In the genomic region with DNA sequence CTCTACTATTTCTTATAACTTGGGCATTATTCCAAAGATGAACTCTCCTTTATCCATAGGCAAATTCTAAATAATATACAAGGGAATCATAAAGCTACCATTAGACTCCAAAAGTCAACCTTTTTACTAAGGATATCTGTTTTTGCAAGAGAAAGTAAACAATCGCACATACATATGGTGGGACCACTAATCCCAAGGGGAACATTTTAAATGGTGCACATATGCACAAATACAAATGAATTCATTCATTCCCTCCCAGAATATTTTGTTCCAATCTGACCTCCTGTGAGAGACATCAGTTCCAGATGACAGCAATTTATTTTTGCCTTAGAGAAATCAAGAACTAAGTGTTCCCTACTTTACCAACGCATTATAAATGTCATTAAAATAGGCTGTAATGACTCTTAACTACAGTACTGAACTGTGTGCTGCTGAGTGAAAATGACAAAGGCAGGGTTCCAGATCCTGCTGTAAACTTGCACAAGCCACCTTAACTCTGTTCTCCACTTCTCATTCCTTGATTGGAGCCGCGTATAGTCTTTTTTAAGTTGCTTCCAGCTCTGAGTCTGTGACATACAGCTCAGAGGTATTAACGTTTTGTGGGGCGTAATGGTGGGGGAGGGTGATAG, we compare ENCODE assay signal across 8 cellular contexts. TPM values are rescaled to one million over a fixed set of nuclear protein-coding genes. Genes with fewer than 3 reads are reported as not detected.
DNase-seq lines count a peak whose midpoint lies in the region; ATAC-seq and TF ChIP-seq lines count a peak whose summit lies in the region.

No MANE protein-coding gene starts in this region.

- DNase-seq in PC-3 = no peak
- DNase-seq in epithelial cell of proximal tubule (ENCODE audit: low read depth) = no peak
- DNase-seq in osteocyte (ENCODE audit: extremely low spot score, unreplicated experiment) = no peak
- DNase-seq in islet precursor cell = no peak

- ATAC-seq in PC-3 (no peak), GM21825 (IDR thresholded peaks at IDR 0.05; ENCODE audit: unreplicated experiment) (no peak), HG02973 (IDR thresholded peaks at IDR 0.05; ENCODE audit: unreplicated experiment) (no peak), HG02610 (IDR thresholded peaks at IDR 0.05; ENCODE audit: unreplicated experiment) (no peak)

- peak overlapping the region; percentile 100 for H3K9ac ChIP-seq in PC-3 (ENCODE audit: low read length)

- BruUV-seq in PC-3 (replicated peaks; lab: Mats Ljungman, UMichigan) = no TSS peak

- H4K20me1 ChIP-seq in DOHH2 (ENCODE audit: control insufficient read depth, insufficient read depth, low read depth, low read length) (peaks cover 44% of the 10 kb centered on the region), PC-3 (ENCODE audit: low read length) (peaks cover 57% of the 10 kb centered on the region)

- H3K27ac ChIP-seq in DOHH2 (ENCODE audit: low read depth, low read length) (peak overlapping the region; percentile 68; the same call in 1 of the 2 replicates), PC-3 (ENCODE audit: low read length) (no peak overlapping the region)

- H3K9me3 ChIP-seq in DOHH2 (ENCODE audit: control insufficient read depth, insufficient read depth, low read length) (no peaks in the 10 kb centered on the region), PC-3 (ENCODE audit: low read length) (no peaks in the 10 kb centered on the region)

- H3K27me3 ChIP-seq in DOHH2 (ENCODE audit: control insufficient read depth, low read length) (no peaks in the 10 kb centered on the region), PC-3 (ENCODE audit: low read length) (no peaks in the 10 kb centered on the region)

- H3F3A ChIP-seq in DOHH2 (ENCODE audit: control insufficient read depth, insufficient read depth) (peaks cover 6% of the 10 kb centered on the region), PC-3 (ENCODE audit: low read length, unreplicated experiment) (no peaks in the 10 kb centered on the region)

- H3K9me2 ChIP-seq in DOHH2 (replicated peaks; ENCODE audit: control insufficient read depth, low read length) (no peaks in the 10 kb centered on the region), PC-3 (replicated peaks; ENCODE audit: low read length) (no peaks in the 10 kb centered on the region)

- H3K79me2 ChIP-seq in DOHH2 (ENCODE audit: control insufficient read depth, low read length) (peaks cover 81% of the 10 kb centered on the region), PC-3 (ENCODE audit: low read length) (peaks cover 71% of the 10 kb centered on the region)

- TF ChIP-seq CTCF in DOHH2 (IDR thresholded peaks at IDR 0.05; ENCODE audit: low read depth, low read length, poor library complexity, severe bottlenecking) (no peak), PC-3 (conservative IDR thresholded peaks at IDR 0.05; ENCODE audit: low read depth, low read length) (no peak), epithelial cell of proximal tubule (conservative IDR thresholded peaks at IDR 0.05; ENCODE audit: low read depth, low read length) (no peak), osteocyte (IDR thresholded peaks at IDR 0.05) (no peak)

- H3K36me3 ChIP-seq in DOHH2 (ENCODE audit: control insufficient read depth, low read length) (peaks cover 67% of the 10 kb centered on the region), PC-3 (ENCODE audit: low read depth, low read length) (peaks cover 22% of the 10 kb centered on the region)

- CTCF ChIA-PET in PC-3 (lab: Charles Lee) = no interaction called here

- H3K4me2 ChIP-seq in DOHH2 (ENCODE audit: low read length) (peak overlapping the region; percentile 80), PC-3 (ENCODE audit: low read length) (peak overlapping the region; percentile 100)

- H3K4me3 Mint-ChIP-seq in osteocyte (ENCODE audit: unreplicated experiment) = peak overlapping the region; percentile 94

- peaks cover 39% of the 10 kb centered on the region for H3K4me1 Mint-ChIP-seq in osteocyte (ENCODE audit: unreplicated experiment)

- POLR2A ChIA-PET in PC-3 (lab: Charles Lee; ENCODE audit: unreplicated experiment) = interaction anchor here (0.6 to 0.7 kb wide), 2 partner anchors 19 to 132 kb away, joined by 3 to 4 read pairs; no protein-coding TSS in a partner anchor

- intact Hi-C loops in PC-3 (cut with micrococcal nuclease) = loop anchor here (5.0 to 10.0 kb wide), 2 partner anchors 75 to 392 kb away; no protein-coding TSS in a partner anchor

- H3K4me1 ChIP-seq in DOHH2 (ENCODE audit: control insufficient read depth, low read length) = peaks cover 65% of the 10 kb centered on the region
- peaks cover 17% of the 10 kb centered on the region; the same call in 1 of the 2 replicates for H3K4me1 ChIP-seq in PC-3 (ENCODE audit: insufficient read depth, low read length)

- H3K36me3 Mint-ChIP-seq in osteocyte (ENCODE audit: unreplicated experiment) = no peaks in the 10 kb centered on the region

- peak overlapping the region; percentile 98 for H3K27ac Mint-ChIP-seq in osteocyte (ENCODE audit: unreplicated experiment)

- no peaks in the 10 kb centered on the region for H3K27me3 Mint-ChIP-seq in osteocyte (ENCODE audit: unreplicated experiment)

- no peak overlapping the region for H2AFZ ChIP-seq in PC-3 (ENCODE audit: low read length)

- H3K4me3 ChIP-seq in DOHH2 (ENCODE audit: low read length) (peak overlapping the region; percentile 98), PC-3 (ENCODE audit: low read length) (peak overlapping the region; percentile 90), epithelial cell of proximal tubule (ENCODE audit: low read depth, low read length) (peak overlapping the region; percentile 90)

- H3K9me3 Mint-ChIP-seq in osteocyte (ENCODE audit: unreplicated experiment) = no peaks in the 10 kb centered on the region

RNA-seq across cellular contexts. Expression of a gene that starts 2.0 kb away (rescaled TPM):
- total RNA-seq in PC-3 (2014; rRNA removed) (201 and 229 TPM in 2 replicates), epithelial cell of proximal tubule (135 and 163 TPM in 2 replicates), osteocyte (101 and 102 TPM in 2 replicates)
